23 cellular contexts compared by ENCODE assay signal in genomic region chr15:65641723-65642475, GRCh38. TPM values are rescaled to one million over a fixed set of nuclear protein-coding genes. Genes with fewer than 3 reads are reported as not detected.
DNase-seq lines count a peak whose midpoint lies in the region; ATAC-seq, FAIRE-seq and TF ChIP-seq lines count a peak whose summit lies in the region.
"Had no signal": no experiment of that assay in that cellular context is flagged by ENCODE, and none has a peak within 500 bp of the region (broad histone marks: within the 10 kb centered on the region; RNA-seq: fewer than 3 reads in every experiment).

No MANE protein-coding gene starts in this region.

- H3K9ac ChIP-seq in astrocyte (ENCODE audit: low read length), result no peak overlapping the region

- POLR2A ChIA-PET in HEK293 (lab: Yijun Ruan, JAX), result interaction anchor here (1.2 kb wide), 1 partner anchor 191 kb away, joined by 3 read pairs; no protein-coding TSS in a partner anchor

- no peaks in the 10 kb centered on the region for H3K79me2 ChIP-seq in astrocyte (ENCODE audit: insufficient read depth, low read length)
- H3K79me2 ChIP-seq: hepatocyte had no signal

- no peak for FAIRE-seq in astrocyte (lab: Jason Lieb, UNC)
- FAIRE-seq: D721Med, kidney had no signal

- TF ChIP-seq CTCF in HEK293 (tag by site-specific recombination; IDR thresholded peaks at IDR 0.05) (no peak), astrocyte (IDR thresholded peaks at IDR 0.05; ENCODE audit: insufficient read depth, low read depth, low read length) (no peak), testis (IDR thresholded peaks at IDR 0.05) (no peak)

- H3K4me3 Mint-ChIP-seq in astrocyte (ENCODE audit: unreplicated experiment), result no peak overlapping the region
- H3K4me3 Mint-ChIP-seq in memory B cell, result no peak overlapping the region
- H3K4me3 Mint-ChIP-seq: B cell; mesothelial cell of epicardium; neural crest cell; stimulated activated naive B cell treated with anti-CD40 and anti-IgM and Interleukin-4, amounts not matched to agents 10 μg/mL and 1 μg/mL and 100 μg/mL, for 72 hours; T-cell; WTC11 had no signal

- H2AFZ ChIP-seq in astrocyte (ENCODE audit: low read depth, low read length), result no peak overlapping the region
- H2AFZ ChIP-seq: hepatocyte had no signal

- 72 to 76% methylated on average over 6 of the region's 6 CpGs for WGBS in testis, 2 donors

- H3K9me3 ChIP-seq in HEK293 (ENCODE audit: control insufficient read depth, insufficient read depth, low read depth, low read length), result no peaks in the 10 kb centered on the region
- H3K9me3 ChIP-seq in astrocyte (ENCODE audit: insufficient read depth, low read depth, low read length), result no peaks in the 10 kb centered on the region
- H3K9me3 ChIP-seq in testis, result no peaks in the 10 kb centered on the region
- H3K9me3 ChIP-seq: tibial nerve had no signal

- intact Hi-C loops in testis (cut with DNase I; ENCODE audit: low total_unique reads), result no loop called here

- no peaks in the 10 kb centered on the region for H3K36me3 ChIP-seq in HEK293 (ENCODE audit: control insufficient read depth in 2 of 2, insufficient read depth in 1 of 2, low read length in 2 of 2)
- no peaks in the 10 kb centered on the region for H3K36me3 ChIP-seq in astrocyte (ENCODE audit: insufficient read depth, low read length)
- no peaks in the 10 kb centered on the region for H3K36me3 ChIP-seq in testis (ENCODE audit: low read depth, missing control alignments)

- H3K27me3 ChIP-seq in astrocyte (ENCODE audit: insufficient read depth, low read length), result no peaks in the 10 kb centered on the region
- H3K27me3 ChIP-seq in testis, result no peaks in the 10 kb centered on the region
- H3K27me3 ChIP-seq: hepatocyte, tibial nerve had no signal

- DNase-seq in NCI-H2171 treated with DMSO at 0.1 percent for 48 hours (lab: John Stamatoyannopoulos, UW) (peak; percentile 94), astrocyte (ENCODE audit: low read depth) (no peak), memory B cell (ENCODE audit: low spot score in 2 of 2) (no peak), testis (no peak), SHP77 (lab: John Stamatoyannopoulos, UW) (no peak)
- DNase-seq: caudate nucleus; effector CD8-positive, alpha-beta T cell; H9; kidney; NCI-H446 treated with DMSO at 0.1 percent for 48 hours; stimulated activated CD4-positive, alpha-beta T cell treated with anti-CD3 and anti-CD28 coated beads, Interleukin-12 subunit alpha, Interleukin-12 subunit beta, amount 100 ng/mL, for 4 hours; stimulated activated naive B cell treated with anti-CD40 and anti-IgM and Interleukin-4, amounts not matched to agents 10 μg/mL and 1 μg/mL and 100 μg/mL, for 72 hours; T-cell had no signal

- peak overlapping the region; percentile 11 for H3K4me2 ChIP-seq in astrocyte (ENCODE audit: low read length)
- H3K4me2 ChIP-seq: hepatocyte had no signal

- H4K20me1 ChIP-seq in astrocyte (ENCODE audit: insufficient read depth, low read length), result no peaks in the 10 kb centered on the region

- H3K36me3 Mint-ChIP-seq in astrocyte (ENCODE audit: low read depth, unreplicated experiment), result peaks cover 4% of the 10 kb centered on the region
- H3K36me3 Mint-ChIP-seq in memory B cell, result peaks cover 1% of the 10 kb centered on the region
- H3K36me3 Mint-ChIP-seq: mesothelial cell of epicardium, WTC11 had no signal

- H3K4me3 ChIP-seq in HEK293 (ENCODE audit: low read depth, low read length) (no peak overlapping the region), astrocyte (ENCODE audit: insufficient read depth, low read depth, low read length) (no peak overlapping the region), testis (no peak overlapping the region)
- H3K4me3 ChIP-seq: hepatocyte, tibial nerve had no signal

- ATAC-seq in memory B cell (ENCODE audit: low read depth), result no peak
- no peak for ATAC-seq in GM21367 (IDR thresholded peaks at IDR 0.05; ENCODE audit: unreplicated experiment)
- ATAC-seq in GM19455 (IDR thresholded peaks at IDR 0.05; ENCODE audit: unreplicated experiment), result no peak
- ATAC-seq: stimulated activated naive B cell treated with anti-CD40 and anti-IgM and Interleukin-4, amounts not matched to agents 10 μg/mL and 1 μg/mL and 100 μg/mL, for 72 hours; T-cell; WTC11 had no signal

- no peak overlapping the region for H3K27ac Mint-ChIP-seq in astrocyte (ENCODE audit: unreplicated experiment)
- H3K27ac Mint-ChIP-seq in memory B cell, result peak overlapping the region; percentile 32
- H3K27ac Mint-ChIP-seq: B cell, H9, mesothelial cell of epicardium, T-cell, WTC11 had no signal

- H3K4me1 ChIP-seq in HEK293 (ENCODE audit: control insufficient read depth, insufficient read depth, low read length), result no peaks in the 10 kb centered on the region
- H3K4me1 ChIP-seq in astrocyte (ENCODE audit: insufficient read depth, low read length), result peaks cover 8% of the 10 kb centered on the region
- H3K4me1 ChIP-seq in testis, result peaks cover 4% of the 10 kb centered on the region

- peaks cover 6% of the 10 kb centered on the region for H3K27me3 Mint-ChIP-seq in astrocyte (ENCODE audit: low read depth, unreplicated experiment)
- H3K27me3 Mint-ChIP-seq in memory B cell, result no peaks in the 10 kb centered on the region
- H3K27me3 Mint-ChIP-seq: B cell; stimulated activated naive B cell treated with anti-CD40 and anti-IgM and Interleukin-4, amounts not matched to agents 10 μg/mL and 1 μg/mL and 100 μg/mL, for 72 hours; T-cell had no signal

- H3K4me1 Mint-ChIP-seq in astrocyte (ENCODE audit: low read depth, unreplicated experiment) (peaks cover 17% of the 10 kb centered on the region), memory B cell (peaks cover 7% of the 10 kb centered on the region)

- H3K27ac ChIP-seq in HEK293 (ENCODE audit: extremely low read depth, low read depth, low read length) (no peak overlapping the region), astrocyte (ENCODE audit: low read depth, low read length) (no peak overlapping the region), testis (no peak overlapping the region)
- H3K27ac ChIP-seq: hepatocyte, tibial nerve had no signal

- no peaks in the 10 kb centered on the region for H3K9me3 Mint-ChIP-seq in astrocyte (ENCODE audit: unreplicated experiment)
- no peaks in the 10 kb centered on the region for H3K9me3 Mint-ChIP-seq in memory B cell
- H3K9me3 Mint-ChIP-seq: H9; mesothelial cell of epicardium; neural crest cell; stimulated activated naive B cell treated with anti-CD40 and anti-IgM and Interleukin-4, amounts not matched to agents 10 μg/mL and 1 μg/mL and 100 μg/mL, for 72 hours; T-cell; WTC11 had no signal

- CTCF ChIA-PET in HEK293 (lab: Yijun Ruan, JAX), result interaction anchor here (0.6 to 2.2 kb wide), 8 partner anchors 8 to 882 kb away, joined by 3 to 11 read pairs (median 3); no protein-coding TSS in a partner anchor

- no peak for TF ChIP-seq POLR2A in testis (IDR thresholded peaks at IDR 0.05)

TF ChIP-seq in HEK293, 187 proteins besides CTCF, POLR2A, EP300 and RAD21:
- TF ChIP-seq ZNF239 (tag by site-specific recombination; IDR thresholded peaks at IDR 0.05) (no peak), ZNF433 (tag by site-specific recombination; IDR thresholded peaks at IDR 0.05; ENCODE audit: low read depth) (no peak), ZNF558 (tag by site-specific recombination; IDR thresholded peaks at IDR 0.05) (no peak), ZNF580 (tag by site-specific recombination; IDR thresholded peaks at IDR 0.05) (no peak), ZIC2 (tag by site-specific recombination; IDR thresholded peaks at IDR 0.05) (peak; percentile 79), ZBTB17 (tag by site-specific recombination; IDR thresholded peaks at IDR 0.05) (no peak), SETDB1 (IDR thresholded peaks at IDR 0.05; ENCODE audit: insufficient read length, low read length) (no peak), GLIS1 (tag by site-specific recombination; IDR thresholded peaks at IDR 0.05) (peak; percentile 68), ZNF561 (tag by site-specific recombination; IDR thresholded peaks at IDR 0.05; ENCODE audit: borderline replicate concordance) (no peak), ZNF23 (tag by site-specific recombination; IDR thresholded peaks at IDR 0.05; ENCODE audit: borderline replicate concordance) (no peak), ZSCAN23 (tag by site-specific recombination; IDR thresholded peaks at IDR 0.05) (no peak)
TF ChIP-seq in HEK293: peak in this region for 2.

RNA-seq across cellular contexts. Expression of gene SLC24A1, which starts 20.2 kb away (rescaled TPM):
- total RNA-seq in astrocyte, result 10.3 and 12.4 TPM in 2 replicates
- 10 to 100 TPM; 16.9 to 24.3 TPM for total RNA-seq in testis
- polyA plus RNA-seq in testis (ENCODE audit: insufficient read depth, low read depth, low replicate concordance), result 13.4 TPM

RNA-seq across cellular contexts. Expression of gene INTS14, which starts 31.0 kb away (rescaled TPM):
- total RNA-seq in astrocyte (24.2 and 24.4 TPM in 2 replicates), testis (10 to 100 TPM; 65.7 to 71.0 TPM)
- 41.7 TPM for polyA plus RNA-seq in testis (ENCODE audit: insufficient read depth, low read depth, low replicate concordance)
